In genomic region chr5:91052977-91053732, GRCh38 we compare ENCODE assay signal across 22 cellular contexts.
A peak's percentile ranks its signal among the peaks of the same experiment; 100 is the strongest.
DNase-seq lines count a peak whose midpoint lies in the region; ATAC-seq, FAIRE-seq and TF ChIP-seq lines count a peak whose summit lies in the region.
"Had no signal": no experiment of that assay in that cellular context is flagged by ENCODE, and none has a peak within 500 bp of the region (broad histone marks: within the 10 kb centered on the region; RNA-seq: fewer than 3 reads in every experiment).

No MANE protein-coding gene starts in this region.

- no peaks in the 10 kb centered on the region for H4K20me1 ChIP-seq in HepG2 (ENCODE audit: insufficient read depth, low read length)

- DNase-seq in right lobe of liver = no peak
- DNase-seq in HepG2 (ENCODE audit: low spot score) = no peak
- peak; percentile 61 for DNase-seq in amniotic epithelial cell (ENCODE audit: low read depth)
- no peak for DNase-seq in left lung
- DNase-seq in upper lobe of right lung = no peak
- no peak for DNase-seq in activated CD4-positive, alpha-beta T cell treated with anti-CD3 and anti-CD28 coated beads for 36 hours
- DNase-seq: activated CD4-positive, CD25-positive, alpha-beta regulatory T cell; activated CD8-positive, alpha-beta memory T cell treated with anti-CD3 and anti-CD28 coated beads for 24 hours; activated naive CD8-positive, alpha-beta T cell treated with anti-CD3 and anti-CD28 coated beads, Interleukin-2, amount 10 ng/mL, durations not matched to agents 7 days and 5 days; CD4-positive, alpha-beta memory T cell; heart right ventricle; IMR-90; NCI-H1105; NCI-H524 treated with DMSO at 0.1 percent for 48 hours; OCI-M1; SJCRH30; stimulated activated naive CD8-positive, alpha-beta T cell treated with anti-CD3 and anti-CD28 coated beads, Interleukin-15, Interleukin-2, amounts not matched to agents 100 U/mL and 50 U/mL, for 24 hours had no signal

- no peak overlapping the region for H3K4me2 ChIP-seq in HepG2 (ENCODE audit: low read depth, low read length)

- TF ChIP-seq RAD21 in HepG2 (CRISPR knock-in tag; IDR thresholded peaks at IDR 0.05) = no peak

- in situ Hi-C loops in HepG2 (cut with HindIII; ENCODE audit: extremely low pct_ligation_motif_present, low pct_unique_long_range_greater_than_20kb) = no loop called here

- H3K79me2 ChIP-seq in HepG2 (ENCODE audit: insufficient read depth, low read length) = no peaks in the 10 kb centered on the region

- TF ChIP-seq CTCF in right lobe of liver (IDR thresholded peaks at IDR 0.05) (no peak), HepG2 (CRISPR knock-in tag; IDR thresholded peaks at IDR 0.05) (no peak), left lung (IDR thresholded peaks at IDR 0.05) (no peak), upper lobe of right lung (IDR thresholded peaks at IDR 0.05) (no peak)

- no peaks in the 10 kb centered on the region for H3K4me1 Mint-ChIP-seq in activated CD4-positive, alpha-beta T cell treated with anti-CD3 and anti-CD28 coated beads for 36 hours
- H3K4me1 Mint-ChIP-seq: activated naive CD8-positive, alpha-beta T cell treated with anti-CD3 and anti-CD28 coated beads, Interleukin-2, amount 10 ng/mL, durations not matched to agents 7 days and 5 days; CD4-positive, alpha-beta memory T cell had no signal

- no peaks in the 10 kb centered on the region for H3K9me3 Mint-ChIP-seq in activated CD4-positive, alpha-beta T cell treated with anti-CD3 and anti-CD28 coated beads for 36 hours (ENCODE audit: low read depth)
- H3K9me3 Mint-ChIP-seq: CD4-positive, alpha-beta memory T cell had no signal

- H2AFZ ChIP-seq in HepG2 (ENCODE audit: low read length) = no peak overlapping the region

- CTCF ChIA-PET in HepG2 (lab: Yijun Ruan, JAX; ENCODE audit: low intra/inter-chr PET ratio, low total read pairs) = no interaction called here
- CTCF ChIA-PET in activated CD4-positive, alpha-beta T cell treated with anti-CD3 and anti-CD28 coated beads for 36 hours (lab: Charles Lee) = no interaction called here

- POLR2A ChIA-PET in HepG2 (lab: Yijun Ruan, JAX) = no interaction called here
- POLR2A ChIA-PET in activated CD4-positive, alpha-beta T cell treated with anti-CD3 and anti-CD28 coated beads for 36 hours (lab: Charles Lee) = no interaction called here

- H3K27ac Mint-ChIP-seq in activated CD4-positive, alpha-beta T cell treated with anti-CD3 and anti-CD28 coated beads for 36 hours = no peak overlapping the region
- H3K27ac Mint-ChIP-seq: activated naive CD8-positive, alpha-beta T cell treated with anti-CD3 and anti-CD28 coated beads, Interleukin-2, amount 10 ng/mL, durations not matched to agents 7 days and 5 days; CD4-positive, alpha-beta memory T cell had no signal

- H3K36me3 ChIP-seq in right lobe of liver (no peaks in the 10 kb centered on the region), HepG2 (replicated peaks in 1 of 2; ENCODE audit: control insufficient read depth in 1 of 2, insufficient read depth in 2 of 2, low read length in 2 of 2) (no peaks in the 10 kb centered on the region), left lung (no peaks in the 10 kb centered on the region), upper lobe of right lung (no peaks in the 10 kb centered on the region)
- H3K36me3 ChIP-seq: breast epithelium, esophagus muscularis mucosa, heart right ventricle, prostate gland, SJCRH30 had no signal

- H3K27ac ChIP-seq in right lobe of liver (no peak overlapping the region), HepG2 (ENCODE audit: extremely low read length, insufficient read depth, low read length) (no peak overlapping the region), left lung (peak overlapping the region in 1 of 2 donors; percentile 68), upper lobe of right lung (peak overlapping the region; percentile 43)
- H3K27ac ChIP-seq: prostate gland, SJCRH30 had no signal

- ATAC-seq in right lobe of liver = peak in 3 of 4 donors; percentile 16 to 54 (median 36)
- ATAC-seq in HepG2 = no peak
- peak; percentile 54 for ATAC-seq in left lung
- ATAC-seq in upper lobe of right lung = peak; percentile 70
- no peak for ATAC-seq in esophagus mucosa
- no peak for ATAC-seq in activated CD4-positive, alpha-beta T cell treated with anti-CD3 and anti-CD28 coated beads for 36 hours
- no peak for ATAC-seq in HG03378 (IDR thresholded peaks at IDR 0.05; ENCODE audit: unreplicated experiment)
- ATAC-seq: stimulated activated naive CD8-positive, alpha-beta T cell treated with anti-CD3 and anti-CD28 coated beads, Interleukin-15, Interleukin-2, amounts not matched to agents 100 U/mL and 50 U/mL, for 24 hours had no signal

- TF ChIP-seq POLR2A in right lobe of liver (IDR thresholded peaks at IDR 0.05) = no peak
- TF ChIP-seq POLR2A in HepG2 (IDR thresholded peaks at IDR 0.05; ENCODE audit: insufficient read depth in 1 of 2, low read depth in 2 of 2, low read length in 2 of 2) = no peak

- WGBS in right lobe of liver (ENCODE audit: insufficient coverage, low coverage, low lambda C conversion rate, missing lambda C conversion rate) = 47% methylated on average over 3 of the region's 3 CpGs
- WGBS in HepG2 (ENCODE audit: low lambda C conversion rate) = 16% methylated on average over 3 of the region's 3 CpGs

- H3K27me3 ChIP-seq in right lobe of liver (no peaks in the 10 kb centered on the region), HepG2 (ENCODE audit: control insufficient read depth in 1 of 2, insufficient read depth in 2 of 2, low read length in 2 of 2) (no peaks in the 10 kb centered on the region), left lung (no peaks in the 10 kb centered on the region), upper lobe of right lung (no peaks in the 10 kb centered on the region)
- H3K27me3 ChIP-seq: breast epithelium, esophagus muscularis mucosa, heart right ventricle, SJCRH30 had no signal

- H3K36me3 Mint-ChIP-seq in activated CD4-positive, alpha-beta T cell treated with anti-CD3 and anti-CD28 coated beads for 36 hours (ENCODE audit: low read depth) = no peaks in the 10 kb centered on the region
- H3K36me3 Mint-ChIP-seq: activated naive CD8-positive, alpha-beta T cell treated with anti-CD3 and anti-CD28 coated beads, Interleukin-2, amount 10 ng/mL, durations not matched to agents 7 days and 5 days; CD4-positive, alpha-beta memory T cell had no signal

- peaks cover 0 to 12% (median 0%) of the 10 kb centered on the region in 4 donors for H3K4me1 ChIP-seq in right lobe of liver
- no peaks in the 10 kb centered on the region for H3K4me1 ChIP-seq in HepG2 (ENCODE audit: insufficient read depth, low read length)
- H3K4me1 ChIP-seq in left lung = peaks cover 0 to 37% of the 10 kb centered on the region in 2 donors
- peaks cover 17% of the 10 kb centered on the region for H3K4me1 ChIP-seq in upper lobe of right lung
- H3K4me1 ChIP-seq: prostate gland, SJCRH30 had no signal

- H3K27me3 Mint-ChIP-seq in activated CD4-positive, alpha-beta T cell treated with anti-CD3 and anti-CD28 coated beads for 36 hours = peaks cover 19% of the 10 kb centered on the region

- no TSS peak for BruUV-seq in HepG2 (replicated peaks; lab: Mats Ljungman, UMichigan)

- H3K9me3 ChIP-seq in right lobe of liver (no peaks in the 10 kb centered on the region), HepG2 (ENCODE audit: low read length) (no peaks in the 10 kb centered on the region), left lung (no peaks in the 10 kb centered on the region), upper lobe of right lung (no peaks in the 10 kb centered on the region)
- H3K9me3 ChIP-seq: breast epithelium, esophagus muscularis mucosa, heart right ventricle, prostate gland, SJCRH30 had no signal

- no peak for FAIRE-seq in HepG2 (lab: Jason Lieb, UNC)

- TF ChIP-seq EP300 in HepG2 (IDR thresholded peaks at IDR 0.05; ENCODE audit: low read depth in 2 of 2, low read length in 2 of 2) = no peak
- TF ChIP-seq EP300 in HepG2 (CRISPR knock-in tag; IDR thresholded peaks at IDR 0.05; ENCODE audit: borderline replicate concordance) = no peak

- no peak overlapping the region for H3K9ac ChIP-seq in HepG2 (ENCODE audit: insufficient read depth, low read depth, low read length)

- intact Hi-C loops in right lobe of liver (cut with DNase I) (no loop called here), HepG2 (cut with micrococcal nuclease; ENCODE audit: unreplicated experiment) (no loop called here), left lung (cut with DNase I) (no loop called here), upper lobe of right lung (cut with DNase I) (no loop called here)
- intact Hi-C loops in activated CD4-positive, alpha-beta T cell treated with anti-CD3 and anti-CD28 coated beads for 36 hours (cut with DNase I, micrococcal nuclease) = no loop called here

- no peak overlapping the region for H3K4me3 Mint-ChIP-seq in activated CD4-positive, alpha-beta T cell treated with anti-CD3 and anti-CD28 coated beads for 36 hours
- H3K4me3 Mint-ChIP-seq: activated naive CD8-positive, alpha-beta T cell treated with anti-CD3 and anti-CD28 coated beads, Interleukin-2, amount 10 ng/mL, durations not matched to agents 7 days and 5 days; CD4-positive, alpha-beta memory T cell had no signal

- H3K4me3 ChIP-seq in right lobe of liver (no peak overlapping the region), HepG2 (replicated peaks in 1 of 3; ENCODE audit: insufficient read depth in 1 of 3, low read depth in 2 of 3, low read length in 3 of 3) (no peak overlapping the region), left lung (no peak overlapping the region), upper lobe of right lung (no peak overlapping the region)
- H3K4me3 ChIP-seq: breast epithelium, esophagus muscularis mucosa, heart right ventricle, prostate gland, SJCRH30 had no signal

TF ChIP-seq in HepG2, 621 proteins besides CTCF, POLR2A, EP300 and RAD21 (continues in another document):
- TF ChIP-seq, protein P1, sequence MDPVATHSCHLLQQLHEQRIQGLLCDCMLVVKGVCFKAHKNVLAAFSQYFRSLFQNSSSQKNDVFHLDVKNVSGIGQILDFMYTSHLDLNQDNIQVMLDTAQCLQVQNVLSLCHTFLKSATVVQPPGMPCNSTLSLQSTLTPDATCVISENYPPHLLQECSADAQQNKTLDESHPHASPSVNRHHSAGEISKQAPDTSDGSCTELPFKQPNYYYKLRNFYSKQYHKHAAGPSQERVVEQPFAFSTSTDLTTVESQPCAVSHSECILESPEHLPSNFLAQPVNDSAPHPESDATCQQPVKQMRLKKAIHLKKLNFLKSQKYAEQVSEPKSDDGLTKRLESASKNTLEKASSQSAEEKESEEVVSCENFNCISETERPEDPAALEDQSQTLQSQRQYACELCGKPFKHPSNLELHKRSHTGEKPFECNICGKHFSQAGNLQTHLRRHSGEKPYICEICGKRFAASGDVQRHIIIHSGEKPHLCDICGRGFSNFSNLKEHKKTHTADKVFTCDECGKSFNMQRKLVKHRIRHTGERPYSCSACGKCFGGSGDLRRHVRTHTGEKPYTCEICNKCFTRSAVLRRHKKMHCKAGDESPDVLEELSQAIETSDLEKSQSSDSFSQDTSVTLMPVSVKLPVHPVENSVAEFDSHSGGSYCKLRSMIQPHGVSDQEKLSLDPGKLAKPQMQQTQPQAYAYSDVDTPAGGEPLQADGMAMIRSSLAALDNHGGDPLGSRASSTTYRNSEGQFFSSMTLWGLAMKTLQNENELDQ (CRISPR knock-in tag; IDR thresholded peaks at IDR 0.05; ENCODE audit: borderline replicate concordance) = no peak
- TF ChIP-seq NKX3-1 (CRISPR knock-in tag; IDR thresholded peaks at IDR 0.05) (no peak), ZNF589 (CRISPR knock-in tag; conservative IDR thresholded peaks at IDR 0.05) (no peak), HNRNPK (IDR thresholded peaks at IDR 0.05; ENCODE audit: low read depth, low read length, poor library complexity, severe bottlenecking) (no peak), ZNF570 (CRISPR knock-in tag; IDR thresholded peaks at IDR 0.05; ENCODE audit: borderline replicate concordance) (no peak)

Comparison
In these comparisons a context has a peak if more than half of its experiments do, and no peak if none do; other contexts are left out.
1. ATAC-seq: peak in right lobe of liver (3 of 4), left lung (single experiment) and upper lobe of right lung (single experiment); none in HepG2 (single experiment), esophagus mucosa (single experiment), activated CD4-positive, alpha-beta T cell treated with anti-CD3 and anti-CD28 coated beads for 36 hours (single experiment) and HG03378 (single experiment).